ENCODE assay signal across 15 cellular contexts in the genomic region with DNA sequence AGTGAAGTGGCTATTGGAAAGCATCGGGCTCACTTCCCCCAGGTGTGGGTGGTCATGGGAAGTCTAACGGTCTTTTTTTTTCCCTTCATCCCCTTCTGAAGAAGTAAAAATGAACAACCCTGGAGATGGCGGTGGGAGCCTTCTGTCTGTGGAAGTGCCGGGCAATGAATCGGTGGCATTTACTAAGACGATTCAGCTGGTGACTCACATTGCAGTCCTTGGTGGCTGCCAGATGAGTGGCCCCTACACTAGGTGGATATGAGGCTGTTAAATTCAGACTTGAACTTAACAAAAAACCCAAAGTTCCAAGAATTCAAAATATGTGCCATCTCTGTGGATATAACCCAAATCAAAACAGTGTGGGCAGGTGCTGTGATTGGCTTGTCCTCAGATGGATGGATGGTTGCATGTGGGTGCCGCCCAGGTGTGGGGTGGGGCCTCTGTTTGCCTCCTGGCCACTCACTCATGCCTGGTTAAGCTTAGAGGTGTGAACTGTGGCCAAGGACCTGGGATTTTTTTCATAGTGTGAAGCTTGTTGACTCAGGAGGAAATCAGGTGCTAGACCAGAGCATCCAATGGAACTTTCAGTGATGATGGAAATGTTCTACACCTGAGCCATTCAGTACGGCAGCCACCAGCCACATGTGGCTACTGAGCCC.
DNase-seq lines count a peak whose midpoint lies in the region; ATAC-seq and TF ChIP-seq lines count a peak whose summit lies in the region.
"Had no signal": no experiment of that assay in that cellular context is flagged by ENCODE, and none has a peak within 500 bp of the region (broad histone marks: within the 10 kb centered on the region; RNA-seq: fewer than 3 reads in every experiment).

No MANE protein-coding gene starts in this region.

- peaks cover 7% of the 10 kb centered on the region for H3K9me3 Mint-ChIP-seq in nephron progenitor cell
- H3K9me3 Mint-ChIP-seq: GM23338 had no signal

- no peak overlapping the region for H3K4me3 Mint-ChIP-seq in nephron progenitor cell
- H3K4me3 Mint-ChIP-seq: CD4-positive, alpha-beta memory T cell; GM23338 had no signal

- in situ Hi-C loops in Caki2 (cut with HindIII; ENCODE audit: low pct_unique_long_range_greater_than_20kb, low sequenced_read_pairs), result no loop called here

- TF ChIP-seq CTCF in foreskin fibroblast (IDR thresholded peaks at IDR 0.05; ENCODE audit: low read depth, low read length) (no peak), nephron progenitor cell (IDR thresholded peaks at IDR 0.05) (no peak)

- no peak overlapping the region for H3K4me3 ChIP-seq in foreskin fibroblast (ENCODE audit: low read depth in 1 of 2, low read length in 2 of 2)
- H3K4me3 ChIP-seq: BLaER1, GM23338 had no signal

- no peak for ATAC-seq in left lobe of liver
- ATAC-seq: GM23338 had no signal

- DNase-seq in Caki2 (ENCODE audit: low read depth) (peak; percentile 80), RPMI7951 (ENCODE audit: low read depth) (peak; percentile 29), left lobe of liver (ENCODE audit: low spot score) (peak; percentile 12), foreskin fibroblast (no peak), nephron progenitor cell (no peak)
- no peak for DNase-seq in activated CD4-positive, alpha-beta T cell treated with anti-CD3 and anti-CD28 coated beads for 1 hour
- DNase-seq: AML-193; CD4-positive, alpha-beta memory T cell; DMS 273 treated with DMSO at 0.1 percent for 48 hours; DMS53; DND-41; HCEC 1CT had no signal

- H3K27ac Mint-ChIP-seq in nephron progenitor cell, result no peak overlapping the region
- H3K27ac Mint-ChIP-seq: CD14-positive monocyte; CD4-positive, alpha-beta memory T cell; GM23338 had no signal

- no peaks in the 10 kb centered on the region for H3K36me3 Mint-ChIP-seq in nephron progenitor cell (ENCODE audit: low read depth)
- H3K36me3 Mint-ChIP-seq: CD14-positive monocyte; CD4-positive, alpha-beta memory T cell had no signal

- H3K27me3 Mint-ChIP-seq in nephron progenitor cell (ENCODE audit: low read depth, poor library complexity), result peaks cover 44% of the 10 kb centered on the region
- H3K27me3 Mint-ChIP-seq: CD4-positive, alpha-beta memory T cell had no signal

- H3K4me1 Mint-ChIP-seq in nephron progenitor cell, result peaks cover 16% of the 10 kb centered on the region
- H3K4me1 Mint-ChIP-seq: CD4-positive, alpha-beta memory T cell; GM23338 had no signal

Comparison
In these comparisons a context has a peak if more than half of its experiments do, and no peak if none do; other contexts are left out.
1. DNase-seq: peak in Caki2 (single experiment), RPMI7951 (single experiment) and left lobe of liver (single experiment); none in activated CD4-positive, alpha-beta T cell treated with anti-CD3 and anti-CD28 coated beads for 1 hour (single experiment), foreskin fibroblast (0 of 2) and nephron progenitor cell (single experiment).